Comparison of ENCODE assay signal across 18 cellular contexts in the genomic region with DNA sequence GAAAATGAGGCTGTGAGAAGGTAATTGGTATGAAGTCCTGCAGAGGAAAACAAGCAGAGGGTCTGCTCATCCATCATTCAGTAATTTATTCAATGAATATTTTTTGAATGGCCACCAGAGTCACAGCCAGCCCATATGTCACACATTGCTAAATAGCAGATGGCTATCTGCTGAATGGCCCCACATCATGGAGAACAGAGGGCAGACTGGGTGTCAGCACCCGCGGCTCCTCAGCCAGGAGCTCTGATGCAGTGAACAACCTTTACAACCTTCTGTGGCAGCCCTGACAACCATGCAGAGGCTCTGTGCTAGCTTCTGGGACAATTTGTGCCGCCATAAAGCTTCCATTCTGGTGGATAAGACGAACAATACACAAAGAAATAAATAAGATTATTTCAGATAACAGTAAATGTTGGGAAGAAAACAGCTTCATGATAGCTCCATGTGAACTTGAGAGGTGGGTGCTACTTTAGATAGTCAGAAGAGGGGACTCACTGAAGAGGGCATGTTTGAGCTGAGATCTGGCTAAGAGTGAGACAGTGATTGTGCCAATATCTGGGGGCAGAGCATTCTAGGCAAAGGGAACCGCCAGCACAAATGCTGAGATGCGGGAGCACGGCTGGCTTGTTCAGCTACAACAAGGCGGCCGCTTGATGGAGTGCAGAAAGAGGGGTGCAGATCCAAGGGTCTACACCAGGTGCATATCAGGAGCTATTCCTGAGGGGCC. TPM values are rescaled to one million over a fixed set of nuclear protein-coding genes. Genes with fewer than 3 reads are reported as not detected.
DNase-seq lines count a peak whose midpoint lies in the region; ATAC-seq and TF ChIP-seq lines count a peak whose summit lies in the region.
"Had no signal": no experiment of that assay in that cellular context is flagged by ENCODE, and none has a peak within 500 bp of the region (broad histone marks: within the 10 kb centered on the region; RNA-seq: fewer than 3 reads in every experiment).

No MANE protein-coding gene starts in this region.

- H3K36me3 ChIP-seq in endodermal cell (ENCODE audit: control insufficient read depth, insufficient read depth, low read length), result no peaks in the 10 kb centered on the region

- H3K9me3 ChIP-seq in T-helper 17 cell (ENCODE audit: control insufficient read depth, low read length, poor library complexity, severe bottlenecking) (no peaks in the 10 kb centered on the region), endodermal cell (ENCODE audit: control insufficient read depth, low read length) (no peaks in the 10 kb centered on the region)

- no peak overlapping the region for H3K9ac ChIP-seq in endodermal cell (ENCODE audit: extremely low read depth, low read length, poor library complexity, severe bottlenecking)
- H3K9ac ChIP-seq: KMS-11 had no signal

- H3K36me3 Mint-ChIP-seq in T-helper 17 cell (ENCODE audit: low read depth) (peaks cover 2% of the 10 kb centered on the region), endodermal cell (ENCODE audit: low read depth) (no peaks in the 10 kb centered on the region)
- H3K36me3 Mint-ChIP-seq: CD8-positive, alpha-beta T cell had no signal

- H3K27me3 ChIP-seq in endodermal cell (ENCODE audit: control insufficient read depth, insufficient read depth, low read length, poor library complexity, severe bottlenecking), result no peaks in the 10 kb centered on the region

- DNase-seq in DMS 273 treated with DMSO at 0.1 percent for 48 hours (lab: John Stamatoyannopoulos, UW) (peak; percentile 19), T-helper 17 cell (no peak), endodermal cell (no peak), superior temporal gyrus (ENCODE audit: extremely low spot score) (peak; percentile 40), islet precursor cell (no peak), NCI-H510A treated with DMSO at 0.1 percent for 48 hours (lab: John Stamatoyannopoulos, UW) (no peak)
- DNase-seq: AML-193; CD8-positive, alpha-beta T cell; NCI-H1092; NCI-H187; NCI-H526; OCI-M1; RPMI8226 had no signal

- H3K4me3 Mint-ChIP-seq in T-helper 17 cell (no peak overlapping the region), endodermal cell (no peak overlapping the region)
- H3K4me3 Mint-ChIP-seq: CD8-positive, alpha-beta T cell had no signal

- WGBS in endodermal cell (ENCODE audit: insufficient coverage in 1 of 2, insufficient read length in 1 of 2), 2 experiments, result 93 to 95% methylated on average over 6 to 9 of the region's 9 CpGs

- no peaks in the 10 kb centered on the region for H3K9me3 Mint-ChIP-seq in endodermal cell
- H3K9me3 Mint-ChIP-seq: CD8-positive, alpha-beta T cell had no signal

- H3K27ac Mint-ChIP-seq in T-helper 17 cell (peak overlapping the region; percentile 74), endodermal cell (no peak overlapping the region)
- H3K27ac Mint-ChIP-seq: CD8-positive, alpha-beta T cell had no signal

- H3K27me3 Mint-ChIP-seq in T-helper 17 cell (peaks cover 12% of the 10 kb centered on the region), endodermal cell (ENCODE audit: insufficient read depth) (no peaks in the 10 kb centered on the region)

- H3K4me1 Mint-ChIP-seq in T-helper 17 cell, result peaks cover 2% of the 10 kb centered on the region
- peaks cover 28% of the 10 kb centered on the region for H3K4me1 Mint-ChIP-seq in endodermal cell

- H3K4me1 ChIP-seq in endodermal cell (ENCODE audit: control insufficient read depth, insufficient read depth, low read length), result peaks cover 7% of the 10 kb centered on the region

- no peak for ATAC-seq in T-helper 17 cell
- no peak for ATAC-seq in GM21390 (IDR thresholded peaks at IDR 0.05; ENCODE audit: unreplicated experiment)
- ATAC-seq: CD8-positive, alpha-beta T cell had no signal

- H3K4me3 ChIP-seq in endodermal cell (ENCODE audit: low read length), result no peak overlapping the region

- TF ChIP-seq CTCF in endodermal cell (conservative IDR thresholded peaks at IDR 0.05), result no peak

- peak overlapping the region; percentile 56 for H3K27ac ChIP-seq in endodermal cell (ENCODE audit: low read depth, low read length)
- H3K27ac ChIP-seq: KMS-11 had no signal

RNA-seq across cellular contexts. Expression of a gene that starts 2.8 kb away (rescaled TPM):
- not detected for total RNA-seq in T-helper 17 cell
- total RNA-seq in endodermal cell, result 10 to 100 TPM in 1 of 2 donors, 1 to 10 TPM in 1; 9.7 to 17.9 TPM
- polyA plus RNA-seq in endodermal cell (2013, experiment 1 of 2), result 1.9 TPM
- 1.8 TPM for polyA plus RNA-seq in endodermal cell (2013, experiment 2 of 2)
- total RNA-seq: A673; CD8-positive, alpha-beta T cell; H4 had no signal

RNA-seq across cellular contexts. Expression of a gene that starts 12.6 kb away (rescaled TPM):
- total RNA-seq in T-helper 17 cell (not detected), endodermal cell (under 1 TPM; 0.40 to 0.99 TPM)
- 1.2 TPM for polyA plus RNA-seq in endodermal cell (2013, experiment 1 of 2)
- polyA plus RNA-seq in endodermal cell (2013, experiment 2 of 2), result 1.7 TPM
- total RNA-seq: A673; CD8-positive, alpha-beta T cell; MCF 10A had no signal

RNA-seq across cellular contexts. Expression of a gene that starts 18.4 kb away (rescaled TPM):
- total RNA-seq in T-helper 17 cell, result not detected
- 10 to 100 TPM; 11.7 to 16.6 TPM for total RNA-seq in endodermal cell
- polyA plus RNA-seq in endodermal cell (2013, experiment 1 of 2), result 1.1 TPM
- 0.70 TPM for polyA plus RNA-seq in endodermal cell (2013, experiment 2 of 2)
- total RNA-seq: A673; CD8-positive, alpha-beta T cell; H4 had no signal

RNA-seq across cellular contexts. Expression of a gene that starts 49.4 kb away (rescaled TPM):
- total RNA-seq in T-helper 17 cell, result 10 to 100 TPM in 1 of 2 donors, under 1 TPM in 1; 0.94 to 16.6 TPM
- total RNA-seq in endodermal cell, result 1 to 10 TPM in 1 of 2 donors, under 1 TPM in 1; 0.64 to 1.2 TPM
- polyA plus RNA-seq in endodermal cell (2013, experiment 1 of 2), result not detected
- not detected for polyA plus RNA-seq in endodermal cell (2013, experiment 2 of 2)
- total RNA-seq: A673; CD8-positive, alpha-beta T cell; H4; MCF 10A had no signal

Comparison
In these comparisons a context has a peak if more than half of its experiments do, and no peak if none do; other contexts are left out.
1. DNase-seq: peak in DMS 273 treated with DMSO at 0.1 percent for 48 hours (single experiment) and superior temporal gyrus (single experiment); none in T-helper 17 cell (0 of 3), endodermal cell (single experiment), islet precursor cell (single experiment) and NCI-H510A treated with DMSO at 0.1 percent for 48 hours (single experiment).
2. RNA of a gene that starts 2.8 kb away (total RNA-seq): 9.7 to 17.9 TPM in endodermal cell; not detected in T-helper 17 cell; every median in the first group is over 10 times any median in the second.
3. RNA of a gene that starts 18.4 kb away (total RNA-seq): 11.7 to 16.6 TPM in endodermal cell; not detected in T-helper 17 cell; every median in the first group is over 10 times any median in the second.